In the genomic region with DNA sequence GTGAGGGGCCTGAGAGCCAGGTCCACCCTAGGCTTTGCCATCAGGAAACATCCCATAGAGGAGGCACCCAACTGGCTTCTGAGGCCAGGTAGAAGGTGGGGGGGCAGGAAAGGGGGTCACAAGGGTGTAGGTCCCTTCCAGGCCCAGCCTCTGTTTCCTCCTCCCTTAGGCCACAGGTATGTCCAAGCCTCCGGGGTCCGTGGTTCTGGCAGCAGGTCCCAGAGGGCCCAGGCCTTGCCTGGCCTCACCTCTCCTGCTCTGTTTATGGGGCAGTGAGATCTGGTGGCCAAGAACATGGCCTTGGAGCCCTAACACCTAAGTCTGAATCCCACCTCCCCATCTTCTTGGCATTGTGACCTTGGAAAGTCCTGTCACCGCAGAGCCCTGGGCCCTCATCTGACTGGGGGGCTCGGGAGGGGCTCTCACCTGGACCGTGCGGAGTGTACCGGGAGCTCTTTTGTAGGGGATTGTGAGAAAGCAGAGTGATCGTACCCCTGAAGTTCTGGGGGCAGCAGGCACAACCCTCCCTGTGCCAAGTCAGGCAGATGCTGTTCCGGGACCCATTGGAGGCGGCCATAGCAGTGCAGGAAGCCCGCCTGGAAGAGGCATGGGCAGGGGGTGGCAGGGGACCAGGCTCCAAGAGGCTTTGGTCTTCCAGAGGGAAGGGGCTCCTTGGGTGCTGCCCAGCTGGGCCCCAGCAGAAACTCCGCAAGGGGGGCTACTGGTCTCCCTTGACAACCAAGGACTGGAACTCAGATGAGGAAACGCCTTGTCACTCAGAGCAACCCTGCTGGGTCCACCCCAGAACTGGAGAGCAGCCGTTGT, we compare ENCODE assay signal across 25 cellular contexts. TPM values are rescaled to one million over a fixed set of nuclear protein-coding genes. Genes with fewer than 3 reads are reported as not detected.
DNase-seq lines count a peak whose midpoint lies in the region; ATAC-seq and TF ChIP-seq lines count a peak whose summit lies in the region.
"Had no signal": no experiment of that assay in that cellular context is flagged by ENCODE, and none has a peak within 500 bp of the region (broad histone marks: within the 10 kb centered on the region; RNA-seq: fewer than 3 reads in every experiment).

No MANE protein-coding gene starts in this region.

- H3K79me2 ChIP-seq in GM23338 (replicated peaks; ENCODE audit: insufficient read depth) = no peaks in the 10 kb centered on the region

- H3K27me3 ChIP-seq in GM23338 (ENCODE audit: insufficient read depth) (no peaks in the 10 kb centered on the region), spleen (replicated peaks in 1 of 7) (no peaks in the 10 kb centered on the region)

- intact Hi-C loops in spleen (cut with DNase I; ENCODE audit: low total_unique reads) = no loop called here

- no peak overlapping the region for H3K4me2 ChIP-seq in GM23338

- no peaks in the 10 kb centered on the region for H4K20me1 ChIP-seq in GM23338 (replicated peaks; ENCODE audit: insufficient read depth)

- no peak overlapping the region for H2AFZ ChIP-seq in GM23338

- 85 to 92% (median 92%) methylated on average over 10 to 14 of the region's 14 CpGs for WGBS in spleen, 5 donors

- ATAC-seq in GM23338 (no peak), GM19324 (IDR thresholded peaks at IDR 0.05; ENCODE audit: low FRiP score, unreplicated experiment) (no peak)
- ATAC-seq: activated CD4-positive, CD25-positive, alpha-beta regulatory T cell treated with anti-CD3 and anti-CD28 coated beads, Interleukin-2, amount 50 U/mL, for 24 hours; activated CD8-positive, alpha-beta T cell treated with anti-CD3 and anti-CD28 coated beads for 36 hours; effector memory CD8-positive, alpha-beta T cell; GM12878 had no signal

- TF ChIP-seq CTCF in GM23338 (conservative IDR thresholded peaks at IDR 0.05; ENCODE audit: low read depth in 2 of 2) (no peak), coronary artery (IDR thresholded peaks at IDR 0.05) (no peak), spleen (IDR thresholded peaks at IDR 0.05 in 8 of 11, conservative IDR thresholded peaks at IDR 0.05 in 3 of 11) (no peak)

- TF ChIP-seq POLR2A in spleen (IDR thresholded peaks at IDR 0.05) = no peak

- DNase-seq in DMS53 (lab: John Stamatoyannopoulos, UW) = peak; percentile 15
- DNase-seq in DMS53 treated with DMSO at 0.1 percent for 48 hours (lab: John Stamatoyannopoulos, UW; ENCODE audit: unreplicated experiment) = no peak
- no peak for DNase-seq in GM23338 (ENCODE audit: low spot score)
- DNase-seq in coronary artery (ENCODE audit: low spot score) = peak; percentile 68
- DNase-seq in spleen = peak; percentile 64
- DNase-seq in AG20443 (ENCODE audit: low spot score) = no peak
- no peak for DNase-seq in ecto neural progenitor cell (ENCODE audit: low spot score)
- DNase-seq: activated CD8-positive, alpha-beta T cell treated with anti-CD3 and anti-CD28 coated beads for 36 hours; activated T-cell treated with anti-CD3 and anti-CD28 coated beads, Interleukin-2, amount 50 U/mL, for 48 hours; DMS79; effector memory CD8-positive, alpha-beta T cell; mesendoderm; naive B cell; NCI-H1048; NCI-H187 treated with DMSO at 0.1 percent for 48 hours; NCI-H748 treated with DMSO at 0.1 percent for 48 hours; SIG-M5 had no signal

- H3K36me3 Mint-ChIP-seq in GM23338 (ENCODE audit: low read depth) = no peaks in the 10 kb centered on the region
- H3K36me3 Mint-ChIP-seq: activated naive CD8-positive, alpha-beta T cell had no signal

- H3K27ac ChIP-seq in GM23338 (ENCODE audit: low read depth) (no peak overlapping the region), coronary artery (no peak overlapping the region), spleen (peak overlapping the region in 1 of 8 donors; percentile 16)
- H3K27ac ChIP-seq: 22Rv1 had no signal

- H3K4me1 ChIP-seq in GM23338 (ENCODE audit: insufficient read depth) (no peaks in the 10 kb centered on the region), spleen (peaks cover 0 to 87% (median 25%) of the 10 kb centered on the region in 6 donors)

- H3K4me1 Mint-ChIP-seq in GM23338 = peaks cover 3% of the 10 kb centered on the region; the same call in 2 of the 3 replicates

- H3K4me3 Mint-ChIP-seq in GM23338 = no peak overlapping the region
- H3K4me3 Mint-ChIP-seq: activated CD8-positive, alpha-beta T cell treated with anti-CD3 and anti-CD28 coated beads for 36 hours; activated naive CD8-positive, alpha-beta T cell; effector memory CD8-positive, alpha-beta T cell had no signal

- H3K27me3 Mint-ChIP-seq in GM23338 (ENCODE audit: insufficient read depth, low read depth, poor library complexity) = peaks cover 2% of the 10 kb centered on the region
- H3K27me3 Mint-ChIP-seq: activated CD8-positive, alpha-beta T cell treated with anti-CD3 and anti-CD28 coated beads for 36 hours; activated naive CD8-positive, alpha-beta T cell; naive B cell had no signal

- H3K4me3 ChIP-seq in GM23338 = no peak overlapping the region
- H3K4me3 ChIP-seq in coronary artery = no peak overlapping the region
- H3K4me3 ChIP-seq in spleen = no peak overlapping the region
- H3K4me3 ChIP-seq: GM12878 had no signal

- H3F3A ChIP-seq in GM23338 (replicated peaks; ENCODE audit: low read depth) = no peaks in the 10 kb centered on the region

- H3K9me3 Mint-ChIP-seq in GM23338 = no peaks in the 10 kb centered on the region
- H3K9me3 Mint-ChIP-seq: activated CD8-positive, alpha-beta T cell treated with anti-CD3 and anti-CD28 coated beads for 36 hours; effector memory CD8-positive, alpha-beta T cell had no signal

- H3K9me3 ChIP-seq in spleen = no peaks in the 10 kb centered on the region

- peak overlapping the region; percentile 81; the same call in 1 of the 2 replicates for H3K27ac Mint-ChIP-seq in GM23338
- H3K27ac Mint-ChIP-seq: activated CD8-positive, alpha-beta T cell treated with anti-CD3 and anti-CD28 coated beads for 36 hours; activated naive CD8-positive, alpha-beta T cell; effector memory CD8-positive, alpha-beta T cell had no signal

- no peaks in the 10 kb centered on the region for H3K9me2 ChIP-seq in GM23338 (ENCODE audit: insufficient read depth)

- no peaks in the 10 kb centered on the region for H3K36me3 ChIP-seq in GM23338 (ENCODE audit: insufficient read depth)
- H3K36me3 ChIP-seq in spleen = peaks cover 0 to 54% (median 0%) of the 10 kb centered on the region in 6 donors

TF ChIP-seq in GM23338, 12 proteins besides CTCF, POLR2A, EP300 and RAD21 (continues in another document):
- TF ChIP-seq NANOG (IDR thresholded peaks at IDR 0.05; ENCODE audit: borderline replicate concordance) = no peak
- no peak for TF ChIP-seq EZH2phosphoT487 (IDR thresholded peaks at IDR 0.05; ENCODE audit: unreplicated experiment)

RNA-seq across cellular contexts. Expression of a gene that starts 21.4 kb away (rescaled TPM):
- not detected in 2 replicates for total RNA-seq in GM23338 (2014; rRNA removed; shearing (Covaris generic))
- not detected in 2 replicates for polyA plus RNA-seq in GM23338 (2016; fragmentation: Nextera tagmentation; extraction: Ambion mirVana)
- total RNA-seq in spleen = under 1 TPM in 3 of 7 donors, not detected in 4; 0.22 to 0.79 (median 0.23) TPM
- polyA plus RNA-seq in spleen = 1 to 10 TPM in 1 of 3 donors, under 1 TPM in 2; 0.09 to 1.9 (median 0.26) TPM
- total RNA-seq: activated CD8-positive, alpha-beta T cell treated with anti-CD3 and anti-CD28 coated beads for 36 hours; GM12878; LHCN-M2; osteocyte had no signal
- polyA plus RNA-seq: GM12878, keratinocyte had no signal

RNA-seq across cellular contexts. Expression of a gene that starts 50.8 kb away (rescaled TPM):
- total RNA-seq in GM23338 (2014; rRNA removed; shearing (Covaris generic)) = 1.3 and 1.6 TPM in 2 replicates
- 2.6 and 3.5 TPM in 2 replicates for polyA plus RNA-seq in GM23338 (2016; fragmentation: Nextera tagmentation; extraction: Ambion mirVana)
- 100 to 1,000 TPM in 3 of 7 donors, 10 to 100 TPM in 4; 62.5 to 190 (median 76.3) TPM for total RNA-seq in spleen
- polyA plus RNA-seq in spleen = 100 to 1,000 TPM in 2 of 3 donors, 10 to 100 TPM in 1; 76.1 to 437 (median 328) TPM
- polyA plus RNA-seq: keratinocyte had no signal

Comparison
In these comparisons a context has a peak if more than half of its experiments do, and no peak if none do; other contexts are left out.
1. DNase-seq: peak in DMS53 (single experiment), coronary artery (single experiment) and spleen (single experiment); none in DMS53 treated with DMSO at 0.1 percent for 48 hours (single experiment), GM23338 (single experiment), AG20443 (single experiment) and ecto neural progenitor cell (single experiment).
2. RNA of a gene that starts 50.8 kb away (total RNA-seq): 62.5 to 190 TPM in spleen; 1.3 to 1.6 TPM in GM23338; every median in the first group is over 10 times any median in the second.